Comparison of ENCODE assay signal across 8 cellular contexts in genomic region chr11:34424826-34425225, GRCh38. TPM values are rescaled to one million over a fixed set of nuclear protein-coding genes. Genes with fewer than 3 reads are reported as not detected.
DNase-seq lines count a peak whose midpoint lies in the region; FAIRE-seq and TF ChIP-seq lines count a peak whose summit lies in the region.
"Not testable (repeated sequence)": the region's sequence is repeated elsewhere in the genome, so short reads cannot be mapped to it uniquely, and the experiment has no call there.
"Had no signal": no experiment of that assay in that cellular context is flagged by ENCODE, and none has a peak within 500 bp of the region (broad histone marks: within the 10 kb centered on the region; RNA-seq: fewer than 3 reads in every experiment).

No MANE protein-coding gene starts in this region.

- H3K4me1 ChIP-seq in astrocyte (ENCODE audit: insufficient read depth, low read length): not testable (repeated sequence)

- not testable (repeated sequence) for H3K27ac Mint-ChIP-seq in astrocyte (ENCODE audit: unreplicated experiment)

- H3K4me3 ChIP-seq in HFF-Myc (replicated peaks; ENCODE audit: low read depth, low read length); astrocyte (ENCODE audit: insufficient read depth, low read depth, low read length): not testable (repeated sequence)

- not testable (repeated sequence) for H3K27ac ChIP-seq in astrocyte (ENCODE audit: low read depth, low read length)

- H4K20me1 ChIP-seq in astrocyte (ENCODE audit: insufficient read depth, low read length): not testable (repeated sequence)

- not testable (repeated sequence) for H3K36me3 Mint-ChIP-seq in astrocyte (ENCODE audit: low read depth, unreplicated experiment)

- TF ChIP-seq CTCF in HFF-Myc (IDR thresholded peaks at IDR 0.05; ENCODE audit: low read depth, low read length, missing control alignments); astrocyte (IDR thresholded peaks at IDR 0.05; ENCODE audit: insufficient read depth, low read depth, low read length): not testable (repeated sequence)

- not testable (repeated sequence) for H3K9ac ChIP-seq in astrocyte (ENCODE audit: low read length)

- H3K27me3 ChIP-seq in astrocyte (ENCODE audit: insufficient read depth, low read length): not testable (repeated sequence)

- not testable (repeated sequence) for H2AFZ ChIP-seq in astrocyte (ENCODE audit: low read depth, low read length)

- not testable (repeated sequence) for FAIRE-seq in astrocyte (lab: Jason Lieb, UNC)
- peak; percentile 92 for FAIRE-seq in endometrium (lab: Jason Lieb, UNC)

- H3K36me3 ChIP-seq in astrocyte (ENCODE audit: insufficient read depth, low read length): not testable (repeated sequence)

- H3K79me2 ChIP-seq in astrocyte (ENCODE audit: insufficient read depth, low read length): not testable (repeated sequence)

- not testable (repeated sequence) for H3K9me3 Mint-ChIP-seq in astrocyte (ENCODE audit: unreplicated experiment)

- H3K9me3 ChIP-seq in astrocyte (ENCODE audit: insufficient read depth, low read depth, low read length): not testable (repeated sequence)

- H3K27me3 Mint-ChIP-seq in astrocyte (ENCODE audit: low read depth, unreplicated experiment): not testable (repeated sequence)

- DNase-seq in A172 (ENCODE audit: low spot score): peak; percentile 36
- peak; percentile 20 for DNase-seq in EL
- DNase-seq in HFF-Myc (ENCODE audit: extremely low read depth, low read depth): peak; percentile 42
- peak; percentile 70 for DNase-seq in M059J (ENCODE audit: low read depth)
- peak; percentile 34 for DNase-seq in astrocyte (ENCODE audit: low read depth)
- DNase-seq in myocyte (ENCODE audit: low read depth): peak; percentile 59

- peaks cover 10% of the 10 kb centered on the region for H3K4me1 Mint-ChIP-seq in astrocyte (ENCODE audit: low read depth, unreplicated experiment)

- H3K4me3 Mint-ChIP-seq in astrocyte (ENCODE audit: unreplicated experiment): not testable (repeated sequence)

- not testable (repeated sequence) for H3K4me2 ChIP-seq in astrocyte (ENCODE audit: low read length)

RNA-seq across cellular contexts. Expression of gene CAT, which starts 13.9 kb away (rescaled TPM):
- total RNA-seq in A172 (2014; rRNA removed; shearing (Covaris generic)): 61.6 and 71.1 TPM in 2 replicates
- total RNA-seq in M059J (2014; rRNA removed; shearing (Covaris generic)): 102 and 121 TPM in 2 replicates
- total RNA-seq in astrocyte (16.5 and 17.6 TPM in 2 replicates), myocyte (80.7 and 145 TPM in 2 replicates)
- polyA plus RNA-seq in myocyte (2012): 30.8 TPM
- total RNA-seq: H7 had no signal

Comparison
In these comparisons a context has a peak if more than half of its experiments do, and no peak if none do; other contexts are left out.
1. DNase-seq: peak in every context shown above with its lines; median percentile 70 in M059J; 59 in myocyte; 42 in HFF-Myc; 36 in A172; 34 in astrocyte; 20 in EL.